Comparison of ENCODE assay signal across 1 cellular context in genomic region chr11:20131744-20132666, GRCh38.
TF ChIP-seq lines count a peak whose summit lies in the region.

No MANE protein-coding gene starts in this region.

TF ChIP-seq in HepG2, 621 proteins besides CTCF, POLR2A, EP300 and RAD21 (continued from another document and continues in another):
- TF ChIP-seq, protein P1, sequence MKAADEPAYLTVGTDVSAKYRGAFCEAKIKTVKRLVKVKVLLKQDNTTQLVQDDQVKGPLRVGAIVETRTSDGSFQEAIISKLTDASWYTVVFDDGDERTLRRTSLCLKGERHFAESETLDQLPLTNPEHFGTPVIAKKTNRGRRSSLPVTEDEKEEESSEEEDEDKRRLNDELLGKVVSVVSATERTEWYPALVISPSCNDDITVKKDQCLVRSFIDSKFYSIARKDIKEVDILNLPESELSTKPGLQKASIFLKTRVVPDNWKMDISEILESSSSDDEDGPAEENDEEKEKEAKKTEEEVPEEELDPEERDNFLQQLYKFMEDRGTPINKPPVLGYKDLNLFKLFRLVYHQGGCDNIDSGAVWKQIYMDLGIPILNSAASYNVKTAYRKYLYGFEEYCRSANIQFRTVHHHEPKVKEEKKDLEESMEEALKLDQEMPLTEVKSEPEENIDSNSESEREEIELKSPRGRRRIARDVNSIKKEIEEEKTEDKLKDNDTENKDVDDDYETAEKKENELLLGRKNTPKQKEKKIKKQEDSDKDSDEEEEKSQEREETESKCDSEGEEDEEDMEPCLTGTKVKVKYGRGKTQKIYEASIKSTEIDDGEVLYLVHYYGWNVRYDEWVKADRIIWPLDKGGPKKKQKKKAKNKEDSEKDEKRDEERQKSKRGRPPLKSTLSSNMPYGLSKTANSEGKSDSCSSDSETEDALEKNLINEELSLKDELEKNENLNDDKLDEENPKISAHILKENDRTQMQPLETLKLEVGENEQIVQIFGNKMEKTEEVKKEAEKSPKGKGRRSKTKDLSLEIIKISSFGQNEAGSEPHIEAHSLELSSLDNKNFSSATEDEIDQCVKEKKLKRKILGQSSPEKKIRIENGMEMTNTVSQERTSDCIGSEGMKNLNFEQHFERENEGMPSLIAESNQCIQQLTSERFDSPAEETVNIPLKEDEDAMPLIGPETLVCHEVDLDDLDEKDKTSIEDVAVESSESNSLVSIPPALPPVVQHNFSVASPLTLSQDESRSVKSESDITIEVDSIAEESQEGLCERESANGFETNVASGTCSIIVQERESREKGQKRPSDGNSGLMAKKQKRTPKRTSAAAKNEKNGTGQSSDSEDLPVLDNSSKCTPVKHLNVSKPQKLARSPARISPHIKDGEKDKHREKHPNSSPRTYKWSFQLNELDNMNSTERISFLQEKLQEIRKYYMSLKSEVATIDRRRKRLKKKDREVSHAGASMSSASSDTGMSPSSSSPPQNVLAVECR (CRISPR knock-in tag; IDR thresholded peaks at IDR 0.05; ENCODE audit: borderline replicate concordance) = no peak
- TF ChIP-seq JUND (CRISPR knock-in tag; IDR thresholded peaks at IDR 0.05) (no peak), EEA1 (CRISPR knock-in tag; IDR thresholded peaks at IDR 0.05; ENCODE audit: borderline replicate concordance) (no peak), SIN3B (IDR thresholded peaks at IDR 0.05; ENCODE audit: low read length) (no peak), ZNF30 (CRISPR knock-in tag; IDR thresholded peaks at IDR 0.05) (no peak), ZNF263 (CRISPR knock-in tag; IDR thresholded peaks at IDR 0.05) (peak; percentile 91), IKZF4 (CRISPR knock-in tag; IDR thresholded peaks at IDR 0.05; ENCODE audit: borderline replicate concordance, low read depth, not compliant biosample characterization) (peak; percentile 29), ZNF737 (CRISPR knock-in tag; IDR thresholded peaks at IDR 0.05; ENCODE audit: borderline replicate concordance) (0 out of 2 replicates have a peak, but pooled peaks have one; percentile 32), STAG1 (CRISPR knock-in tag; IDR thresholded peaks at IDR 0.05) (peak; percentile 95), HNRNPL (IDR thresholded peaks at IDR 0.05; ENCODE audit: low read depth, low read length) (no peak), TBP (CRISPR knock-in tag; IDR thresholded peaks at IDR 0.05) (no peak), ZNF160 (CRISPR knock-in tag; IDR thresholded peaks at IDR 0.05) (no peak), FOXM1 (CRISPR knock-in tag; IDR thresholded peaks at IDR 0.05) (no peak), GATA4 (IDR thresholded peaks at IDR 0.05; ENCODE audit: borderline replicate concordance, low read depth) (no peak), SMARCC2 (IDR thresholded peaks at IDR 0.05) (no peak), ZNF615 (CRISPR knock-in tag; IDR thresholded peaks at IDR 0.05; ENCODE audit: borderline replicate concordance) (no peak), PHF21A (CRISPR knock-in tag; IDR thresholded peaks at IDR 0.05) (no peak), ZFP36L1 (CRISPR knock-in tag; IDR thresholded peaks at IDR 0.05) (no peak), ZBTB2 (CRISPR knock-in tag; IDR thresholded peaks at IDR 0.05; ENCODE audit: low read depth) (no peak), ZNF317 (CRISPR knock-in tag; IDR thresholded peaks at IDR 0.05) (no peak), THYN1 (CRISPR knock-in tag; IDR thresholded peaks at IDR 0.05; ENCODE audit: borderline replicate concordance, low read depth) (no peak), ZSCAN22 (CRISPR knock-in tag; IDR thresholded peaks at IDR 0.05) (no peak), ZNF619 (CRISPR knock-in tag; IDR thresholded peaks at IDR 0.05) (0 out of 2 replicates have a peak, but pooled peaks have one; percentile 53), ZNF883 (CRISPR knock-in tag; IDR thresholded peaks at IDR 0.05; ENCODE audit: not compliant biosample characterization) (peak; percentile 52), ZNF331 (CRISPR knock-in tag; IDR thresholded peaks at IDR 0.05) (no peak), KDM2A (CRISPR knock-in tag; IDR thresholded peaks at IDR 0.05; ENCODE audit: borderline replicate concordance, low read depth) (peak; percentile 28; the same call in 1 of the 2 replicates), KLF9 (CRISPR knock-in tag; IDR thresholded peaks at IDR 0.05; ENCODE audit: low read depth) (no peak), ZNF501 (CRISPR knock-in tag; IDR thresholded peaks at IDR 0.05) (0 out of 2 replicates have a peak, but pooled peaks have one; percentile 32), ZNF547 (CRISPR knock-in tag; IDR thresholded peaks at IDR 0.05) (no peak), ZNF772 (CRISPR knock-in tag; IDR thresholded peaks at IDR 0.05) (no peak), THAP8 (CRISPR knock-in tag; IDR thresholded peaks at IDR 0.05; ENCODE audit: borderline replicate concordance) (no peak), HNRNPK (IDR thresholded peaks at IDR 0.05; ENCODE audit: low read depth, low read length, poor library complexity, severe bottlenecking) (no peak)
- TF ChIP-seq, protein P2, sequence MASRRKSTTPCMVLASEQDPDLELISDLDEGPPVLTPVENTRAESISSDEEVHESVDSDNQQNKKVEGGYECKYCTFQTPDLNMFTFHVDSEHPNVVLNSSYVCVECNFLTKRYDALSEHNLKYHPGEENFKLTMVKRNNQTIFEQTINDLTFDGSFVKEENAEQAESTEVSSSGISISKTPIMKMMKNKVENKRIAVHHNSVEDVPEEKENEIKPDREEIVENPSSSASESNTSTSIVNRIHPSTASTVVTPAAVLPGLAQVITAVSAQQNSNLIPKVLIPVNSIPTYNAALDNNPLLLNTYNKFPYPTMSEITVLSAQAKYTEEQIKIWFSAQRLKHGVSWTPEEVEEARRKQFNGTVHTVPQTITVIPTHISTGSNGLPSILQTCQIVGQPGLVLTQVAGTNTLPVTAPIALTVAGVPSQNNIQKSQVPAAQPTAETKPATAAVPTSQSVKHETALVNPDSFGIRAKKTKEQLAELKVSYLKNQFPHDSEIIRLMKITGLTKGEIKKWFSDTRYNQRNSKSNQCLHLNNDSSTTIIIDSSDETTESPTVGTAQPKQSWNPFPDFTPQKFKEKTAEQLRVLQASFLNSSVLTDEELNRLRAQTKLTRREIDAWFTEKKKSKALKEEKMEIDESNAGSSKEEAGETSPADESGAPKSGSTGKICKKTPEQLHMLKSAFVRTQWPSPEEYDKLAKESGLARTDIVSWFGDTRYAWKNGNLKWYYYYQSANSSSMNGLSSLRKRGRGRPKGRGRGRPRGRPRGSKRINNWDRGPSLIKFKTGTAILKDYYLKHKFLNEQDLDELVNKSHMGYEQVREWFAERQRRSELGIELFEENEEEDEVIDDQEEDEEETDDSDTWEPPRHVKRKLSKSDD (CRISPR knock-in tag; IDR thresholded peaks at IDR 0.05; ENCODE audit: low read depth) = no peak
- TF ChIP-seq, protein P3, sequence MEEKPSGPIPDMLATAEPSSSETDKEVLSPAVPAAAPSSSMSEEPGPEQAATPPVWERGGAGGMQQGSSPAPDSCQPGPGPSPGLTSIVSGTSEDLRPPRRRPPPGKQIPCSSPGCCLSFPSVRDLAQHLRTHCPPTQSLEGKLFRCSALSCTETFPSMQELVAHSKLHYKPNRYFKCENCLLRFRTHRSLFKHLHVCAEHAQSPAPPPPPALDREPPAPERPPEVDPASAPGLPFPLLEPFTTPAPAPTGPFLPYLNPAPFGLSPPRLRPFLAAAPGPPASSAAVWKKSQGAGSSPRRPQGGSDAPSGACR (CRISPR knock-in tag; IDR thresholded peaks at IDR 0.05) = no peak
- TF ChIP-seq, protein P4, sequence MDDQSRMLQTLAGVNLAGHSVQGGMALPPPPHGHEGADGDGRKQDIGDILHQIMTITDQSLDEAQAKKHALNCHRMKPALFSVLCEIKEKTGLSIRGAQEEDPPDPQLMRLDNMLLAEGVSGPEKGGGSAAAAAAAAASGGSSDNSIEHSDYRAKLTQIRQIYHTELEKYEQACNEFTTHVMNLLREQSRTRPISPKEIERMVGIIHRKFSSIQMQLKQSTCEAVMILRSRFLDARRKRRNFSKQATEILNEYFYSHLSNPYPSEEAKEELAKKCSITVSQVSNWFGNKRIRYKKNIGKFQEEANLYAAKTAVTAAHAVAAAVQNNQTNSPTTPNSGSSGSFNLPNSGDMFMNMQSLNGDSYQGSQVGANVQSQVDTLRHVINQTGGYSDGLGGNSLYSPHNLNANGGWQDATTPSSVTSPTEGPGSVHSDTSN (CRISPR knock-in tag; IDR thresholded peaks at IDR 0.05; ENCODE audit: borderline replicate concordance) = no peak
- TF ChIP-seq, protein P5, sequence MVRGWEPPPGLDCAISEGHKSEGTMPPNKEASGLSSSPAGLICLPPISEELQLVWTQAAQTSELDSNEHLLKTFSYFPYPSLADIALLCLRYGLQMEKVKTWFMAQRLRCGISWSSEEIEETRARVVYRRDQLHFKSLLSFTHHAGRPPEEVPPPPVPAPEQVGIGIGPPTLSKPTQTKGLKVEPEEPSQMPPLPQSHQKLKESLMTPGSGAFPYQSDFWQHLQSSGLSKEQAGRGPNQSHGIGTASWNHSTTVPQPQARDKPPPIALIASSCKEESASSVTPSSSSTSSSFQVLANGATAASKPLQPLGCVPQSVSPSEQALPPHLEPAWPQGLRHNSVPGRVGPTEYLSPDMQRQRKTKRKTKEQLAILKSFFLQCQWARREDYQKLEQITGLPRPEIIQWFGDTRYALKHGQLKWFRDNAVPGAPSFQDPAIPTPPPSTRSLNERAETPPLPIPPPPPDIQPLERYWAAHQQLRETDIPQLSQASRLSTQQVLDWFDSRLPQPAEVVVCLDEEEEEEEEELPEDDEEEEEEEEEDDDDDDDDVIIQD (CRISPR knock-in tag; IDR thresholded peaks at IDR 0.05; ENCODE audit: low read depth) = no peak
- TF ChIP-seq, protein P6, sequence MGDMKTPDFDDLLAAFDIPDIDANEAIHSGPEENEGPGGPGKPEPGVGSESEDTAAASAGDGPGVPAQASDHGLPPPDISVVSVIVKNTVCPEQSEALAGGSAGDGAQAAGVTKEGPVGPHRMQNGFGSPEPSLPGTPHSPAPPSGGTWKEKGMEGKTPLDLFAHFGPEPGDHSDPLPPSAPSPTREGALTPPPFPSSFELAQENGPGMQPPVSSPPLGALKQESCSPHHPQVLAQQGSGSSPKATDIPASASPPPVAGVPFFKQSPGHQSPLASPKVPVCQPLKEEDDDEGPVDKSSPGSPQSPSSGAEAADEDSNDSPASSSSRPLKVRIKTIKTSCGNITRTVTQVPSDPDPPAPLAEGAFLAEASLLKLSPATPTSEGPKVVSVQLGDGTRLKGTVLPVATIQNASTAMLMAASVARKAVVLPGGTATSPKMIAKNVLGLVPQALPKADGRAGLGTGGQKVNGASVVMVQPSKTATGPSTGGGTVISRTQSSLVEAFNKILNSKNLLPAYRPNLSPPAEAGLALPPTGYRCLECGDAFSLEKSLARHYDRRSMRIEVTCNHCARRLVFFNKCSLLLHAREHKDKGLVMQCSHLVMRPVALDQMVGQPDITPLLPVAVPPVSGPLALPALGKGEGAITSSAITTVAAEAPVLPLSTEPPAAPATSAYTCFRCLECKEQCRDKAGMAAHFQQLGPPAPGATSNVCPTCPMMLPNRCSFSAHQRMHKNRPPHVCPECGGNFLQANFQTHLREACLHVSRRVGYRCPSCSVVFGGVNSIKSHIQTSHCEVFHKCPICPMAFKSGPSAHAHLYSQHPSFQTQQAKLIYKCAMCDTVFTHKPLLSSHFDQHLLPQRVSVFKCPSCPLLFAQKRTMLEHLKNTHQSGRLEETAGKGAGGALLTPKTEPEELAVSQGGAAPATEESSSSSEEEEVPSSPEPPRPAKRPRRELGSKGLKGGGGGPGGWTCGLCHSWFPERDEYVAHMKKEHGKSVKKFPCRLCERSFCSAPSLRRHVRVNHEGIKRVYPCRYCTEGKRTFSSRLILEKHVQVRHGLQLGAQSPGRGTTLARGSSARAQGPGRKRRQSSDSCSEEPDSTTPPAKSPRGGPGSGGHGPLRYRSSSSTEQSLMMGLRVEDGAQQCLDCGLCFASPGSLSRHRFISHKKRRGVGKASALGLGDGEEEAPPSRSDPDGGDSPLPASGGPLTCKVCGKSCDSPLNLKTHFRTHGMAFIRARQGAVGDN (CRISPR knock-in tag; IDR thresholded peaks at IDR 0.05) = peak; percentile 53
- TF ChIP-seq, protein P7, sequence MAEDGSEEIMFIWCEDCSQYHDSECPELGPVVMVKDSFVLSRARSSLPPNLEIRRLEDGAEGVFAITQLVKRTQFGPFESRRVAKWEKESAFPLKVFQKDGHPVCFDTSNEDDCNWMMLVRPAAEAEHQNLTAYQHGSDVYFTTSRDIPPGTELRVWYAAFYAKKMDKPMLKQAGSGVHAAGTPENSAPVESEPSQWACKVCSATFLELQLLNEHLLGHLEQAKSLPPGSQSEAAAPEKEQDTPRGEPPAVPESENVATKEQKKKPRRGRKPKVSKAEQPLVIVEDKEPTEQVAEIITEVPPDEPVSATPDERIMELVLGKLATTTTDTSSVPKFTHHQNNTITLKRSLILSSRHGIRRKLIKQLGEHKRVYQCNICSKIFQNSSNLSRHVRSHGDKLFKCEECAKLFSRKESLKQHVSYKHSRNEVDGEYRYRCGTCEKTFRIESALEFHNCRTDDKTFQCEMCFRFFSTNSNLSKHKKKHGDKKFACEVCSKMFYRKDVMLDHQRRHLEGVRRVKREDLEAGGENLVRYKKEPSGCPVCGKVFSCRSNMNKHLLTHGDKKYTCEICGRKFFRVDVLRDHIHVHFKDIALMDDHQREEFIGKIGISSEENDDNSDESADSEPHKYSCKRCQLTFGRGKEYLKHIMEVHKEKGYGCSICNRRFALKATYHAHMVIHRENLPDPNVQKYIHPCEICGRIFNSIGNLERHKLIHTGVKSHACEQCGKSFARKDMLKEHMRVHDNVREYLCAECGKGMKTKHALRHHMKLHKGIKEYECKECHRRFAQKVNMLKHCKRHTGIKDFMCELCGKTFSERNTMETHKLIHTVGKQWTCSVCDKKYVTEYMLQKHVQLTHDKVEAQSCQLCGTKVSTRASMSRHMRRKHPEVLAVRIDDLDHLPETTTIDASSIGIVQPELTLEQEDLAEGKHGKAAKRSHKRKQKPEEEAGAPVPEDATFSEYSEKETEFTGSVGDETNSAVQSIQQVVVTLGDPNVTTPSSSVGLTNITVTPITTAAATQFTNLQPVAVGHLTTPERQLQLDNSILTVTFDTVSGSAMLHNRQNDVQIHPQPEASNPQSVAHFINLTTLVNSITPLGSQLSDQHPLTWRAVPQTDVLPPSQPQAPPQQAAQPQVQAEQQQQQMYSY (CRISPR knock-in tag; IDR thresholded peaks at IDR 0.05) = no peak
